In the genomic region with DNA sequence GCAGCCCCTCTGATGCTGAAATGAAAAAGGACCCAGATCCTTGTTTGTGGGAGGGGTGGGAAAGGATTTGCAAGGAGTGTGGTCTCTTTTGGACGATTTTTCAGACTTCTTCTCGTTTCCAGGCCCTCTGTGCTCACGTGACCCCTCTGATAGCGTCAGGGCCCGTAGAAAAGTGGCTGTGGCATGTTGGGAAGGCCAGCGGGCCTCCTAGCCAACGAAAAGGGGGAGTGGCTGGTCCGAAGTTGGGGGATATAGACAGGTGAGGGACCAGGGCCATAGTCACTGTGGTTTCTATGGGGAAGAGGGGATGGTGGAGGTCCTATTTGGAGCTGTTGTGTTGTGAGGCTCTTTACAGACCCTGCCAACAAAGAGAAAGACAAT, we compare ENCODE assay signal across 1 cellular context.
TF ChIP-seq lines count a peak whose summit lies in the region.

No MANE protein-coding gene starts in this region.

TF ChIP-seq in K562, 482 proteins besides CTCF, POLR2A, EP300 and RAD21 (continues in another document):
- TF ChIP-seq ZNF778 (CRISPR knock-in tag; IDR thresholded peaks at IDR 0.05) (no peak), ZNF175 (CRISPR knock-in tag; IDR thresholded peaks at IDR 0.05; ENCODE audit: low read depth) (no peak), TAF9B (IDR thresholded peaks at IDR 0.05; ENCODE audit: partially characterized antibody) (no peak), SP2 (IDR thresholded peaks at IDR 0.05; ENCODE audit: extremely low read depth, low read depth, low read length, poor library complexity, severe bottlenecking) (no peak), FOXP4 (CRISPR knock-in tag; IDR thresholded peaks at IDR 0.05; ENCODE audit: borderline replicate concordance) (no peak), ZFX (CRISPR knock-in tag; IDR thresholded peaks at IDR 0.05) (peak; percentile 57; the same call in 1 of the 2 replicates), ETV6 (IDR thresholded peaks at IDR 0.05; ENCODE audit: borderline replicate concordance in 1 of 2, low read depth in 2 of 2, low read length in 1 of 2) (no peak), ETV6 (CRISPR knock-in tag; IDR thresholded peaks at IDR 0.05; ENCODE audit: borderline replicate concordance) (no peak), KLF13 (tag; IDR thresholded peaks at IDR 0.05; ENCODE audit: borderline replicate concordance, low read depth) (no peak), SIN3A (IDR thresholded peaks at IDR 0.05; ENCODE audit: borderline replicate concordance in 2 of 2, control insufficient read depth in 1 of 2, low read depth in 2 of 2, low read length in 2 of 2) (no peak), XRCC3 (IDR thresholded peaks at IDR 0.05) (no peak), LEF1 (IDR thresholded peaks at IDR 0.05) (no peak), ZNF431 (CRISPR knock-in tag; IDR thresholded peaks at IDR 0.05) (no peak), COPS2 (conservative IDR thresholded peaks at IDR 0.05) (no peak), SAP30 (IDR thresholded peaks at IDR 0.05; ENCODE audit: borderline replicate concordance, insufficient read depth, low read depth, low read length, poor library complexity, severe bottlenecking) (no peak), PKNOX1 (IDR thresholded peaks at IDR 0.05) (no peak), SRSF3 (IDR thresholded peaks at IDR 0.05; ENCODE audit: insufficient read depth, low read length) (no peak), PRDM10 (IDR thresholded peaks at IDR 0.05; ENCODE audit: partially characterized antibody) (no peak), ZNF140 (CRISPR knock-in tag; IDR thresholded peaks at IDR 0.05) (no peak), ILF3 (IDR thresholded peaks at IDR 0.05; ENCODE audit: borderline replicate concordance) (no peak), ZNF518B (CRISPR knock-in tag; IDR thresholded peaks at IDR 0.05) (no peak), USF2 (CRISPR knock-in tag; IDR thresholded peaks at IDR 0.05) (peak; percentile 84), SOX6 (IDR thresholded peaks at IDR 0.05) (no peak), ZNF561 (CRISPR knock-in tag; conservative IDR thresholded peaks at IDR 0.05) (no peak), RBM25 (IDR thresholded peaks at IDR 0.05; ENCODE audit: low read depth, low read length, severe bottlenecking) (no peak), TAL1 (IDR thresholded peaks at IDR 0.05) (no peak)
- TF ChIP-seq, protein P1, sequence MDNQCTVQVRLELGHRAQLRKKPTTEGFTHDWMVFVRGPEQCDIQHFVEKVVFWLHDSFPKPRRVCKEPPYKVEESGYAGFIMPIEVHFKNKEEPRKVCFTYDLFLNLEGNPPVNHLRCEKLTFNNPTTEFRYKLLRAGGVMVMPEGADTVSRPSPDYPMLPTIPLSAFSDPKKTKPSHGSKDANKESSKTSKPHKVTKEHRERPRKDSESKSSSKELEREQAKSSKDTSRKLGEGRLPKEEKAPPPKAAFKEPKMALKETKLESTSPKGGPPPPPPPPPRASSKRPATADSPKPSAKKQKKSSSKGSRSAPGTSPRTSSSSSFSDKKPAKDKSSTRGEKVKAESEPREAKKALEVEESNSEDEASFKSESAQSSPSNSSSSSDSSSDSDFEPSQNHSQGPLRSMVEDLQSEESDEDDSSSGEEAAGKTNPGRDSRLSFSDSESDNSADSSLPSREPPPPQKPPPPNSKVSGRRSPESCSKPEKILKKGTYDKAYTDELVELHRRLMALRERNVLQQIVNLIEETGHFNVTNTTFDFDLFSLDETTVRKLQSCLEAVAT (IDR thresholded peaks at IDR 0.05), result no peak
- TF ChIP-seq, protein P2, sequence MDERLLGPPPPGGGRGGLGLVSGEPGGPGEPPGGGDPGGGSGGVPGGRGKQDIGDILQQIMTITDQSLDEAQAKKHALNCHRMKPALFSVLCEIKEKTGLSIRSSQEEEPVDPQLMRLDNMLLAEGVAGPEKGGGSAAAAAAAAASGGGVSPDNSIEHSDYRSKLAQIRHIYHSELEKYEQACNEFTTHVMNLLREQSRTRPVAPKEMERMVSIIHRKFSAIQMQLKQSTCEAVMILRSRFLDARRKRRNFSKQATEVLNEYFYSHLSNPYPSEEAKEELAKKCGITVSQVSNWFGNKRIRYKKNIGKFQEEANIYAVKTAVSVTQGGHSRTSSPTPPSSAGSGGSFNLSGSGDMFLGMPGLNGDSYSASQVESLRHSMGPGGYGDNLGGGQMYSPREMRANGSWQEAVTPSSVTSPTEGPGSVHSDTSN (CRISPR knock-in tag; IDR thresholded peaks at IDR 0.05; ENCODE audit: low read depth), result no peak
- TF ChIP-seq, protein P2 (tag; conservative IDR thresholded peaks at IDR 0.05; ENCODE audit: low read depth), result no peak
- TF ChIP-seq, protein P3, sequence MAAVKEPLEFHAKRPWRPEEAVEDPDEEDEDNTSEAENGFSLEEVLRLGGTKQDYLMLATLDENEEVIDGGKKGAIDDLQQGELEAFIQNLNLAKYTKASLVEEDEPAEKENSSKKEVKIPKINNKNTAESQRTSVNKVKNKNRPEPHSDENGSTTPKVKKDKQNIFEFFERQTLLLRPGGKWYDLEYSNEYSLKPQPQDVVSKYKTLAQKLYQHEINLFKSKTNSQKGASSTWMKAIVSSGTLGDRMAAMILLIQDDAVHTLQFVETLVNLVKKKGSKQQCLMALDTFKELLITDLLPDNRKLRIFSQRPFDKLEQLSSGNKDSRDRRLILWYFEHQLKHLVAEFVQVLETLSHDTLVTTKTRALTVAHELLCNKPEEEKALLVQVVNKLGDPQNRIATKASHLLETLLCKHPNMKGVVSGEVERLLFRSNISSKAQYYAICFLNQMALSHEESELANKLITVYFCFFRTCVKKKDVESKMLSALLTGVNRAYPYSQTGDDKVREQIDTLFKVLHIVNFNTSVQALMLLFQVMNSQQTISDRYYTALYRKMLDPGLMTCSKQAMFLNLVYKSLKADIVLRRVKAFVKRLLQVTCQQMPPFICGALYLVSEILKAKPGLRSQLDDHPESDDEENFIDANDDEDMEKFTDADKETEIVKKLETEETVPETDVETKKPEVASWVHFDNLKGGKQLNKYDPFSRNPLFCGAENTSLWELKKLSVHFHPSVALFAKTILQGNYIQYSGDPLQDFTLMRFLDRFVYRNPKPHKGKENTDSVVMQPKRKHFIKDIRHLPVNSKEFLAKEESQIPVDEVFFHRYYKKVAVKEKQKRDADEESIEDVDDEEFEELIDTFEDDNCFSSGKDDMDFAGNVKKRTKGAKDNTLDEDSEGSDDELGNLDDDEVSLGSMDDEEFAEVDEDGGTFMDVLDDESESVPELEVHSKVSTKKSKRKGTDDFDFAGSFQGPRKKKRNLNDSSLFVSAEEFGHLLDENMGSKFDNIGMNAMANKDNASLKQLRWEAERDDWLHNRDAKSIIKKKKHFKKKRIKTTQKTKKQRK (IDR thresholded peaks at IDR 0.05; ENCODE audit: borderline replicate concordance, low read depth, low read length), result no peak
- TF ChIP-seq, protein P4, sequence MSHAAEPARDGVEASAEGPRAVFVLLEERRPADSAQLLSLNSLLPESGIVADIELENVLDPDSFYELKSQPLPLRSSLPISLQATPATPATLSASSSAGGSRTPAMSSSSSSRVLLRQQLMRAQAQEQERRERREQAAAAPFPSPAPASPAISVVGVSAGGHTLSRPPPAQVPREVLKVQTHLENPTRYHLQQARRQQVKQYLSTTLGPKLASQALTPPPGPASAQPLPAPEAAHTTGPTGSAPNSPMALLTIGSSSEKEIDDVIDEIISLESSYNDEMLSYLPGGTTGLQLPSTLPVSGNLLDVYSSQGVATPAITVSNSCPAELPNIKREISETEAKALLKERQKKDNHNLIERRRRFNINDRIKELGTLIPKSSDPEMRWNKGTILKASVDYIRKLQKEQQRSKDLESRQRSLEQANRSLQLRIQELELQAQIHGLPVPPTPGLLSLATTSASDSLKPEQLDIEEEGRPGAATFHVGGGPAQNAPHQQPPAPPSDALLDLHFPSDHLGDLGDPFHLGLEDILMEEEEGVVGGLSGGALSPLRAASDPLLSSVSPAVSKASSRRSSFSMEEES (CRISPR knock-in tag; IDR thresholded peaks at IDR 0.05), result peak; percentile 91
